In genomic region chr20:25280574-25281535, GRCh38 we compare ENCODE assay signal across 12 cellular contexts. TPM values are rescaled to one million over a fixed set of nuclear protein-coding genes. Genes with fewer than 3 reads are reported as not detected.
DNase-seq lines count a peak whose midpoint lies in the region; ATAC-seq and TF ChIP-seq lines count a peak whose summit lies in the region.
"Had no signal": no experiment of that assay in that cellular context is flagged by ENCODE, and none has a peak within 500 bp of the region (broad histone marks: within the 10 kb centered on the region; RNA-seq: fewer than 3 reads in every experiment).

No MANE protein-coding gene starts in this region.

- H3K27ac ChIP-seq in dorsolateral prefrontal cortex: peak overlapping the region in 2 of 59 donors; percentile 2 to 66
- H3K27ac ChIP-seq in upper lobe of right lung: no peak overlapping the region
- H3K27ac ChIP-seq: tibial nerve had no signal

- H3K27ac Mint-ChIP-seq in activated naive CD4-positive, alpha-beta T cell treated with anti-CD3 and anti-CD28 coated beads, Interleukin-2, amount 10 ng/mL, durations not matched to agents 7 days and 5 days: peak overlapping the region; percentile 58
- H3K27ac Mint-ChIP-seq: natural killer cell treated with Interleukin-12 subunit alpha and Interleukin-12 subunit beta and Interleukin-15 and Interleukin-18, amount 100 ng/mL, for 72 hours had no signal

- H3K4me3 Mint-ChIP-seq in activated naive CD4-positive, alpha-beta T cell treated with anti-CD3 and anti-CD28 coated beads, Interleukin-2, amount 10 ng/mL, durations not matched to agents 7 days and 5 days: no peak overlapping the region
- H3K4me3 Mint-ChIP-seq: natural killer cell treated with Interleukin-12 subunit alpha and Interleukin-12 subunit beta and Interleukin-15 and Interleukin-18, amount 100 ng/mL, for 72 hours had no signal

- intact Hi-C loops in dorsolateral prefrontal cortex (cut with DNase I) (no loop called here), mucosa of descending colon (cut with DNase I, micrococcal nuclease) (no loop called here), upper lobe of right lung (cut with DNase I) (no loop called here)

- TF ChIP-seq CTCF in dorsolateral prefrontal cortex (IDR thresholded peaks at IDR 0.05 in 54 of 56, conservative IDR thresholded peaks at IDR 0.05 in 2 of 56; ENCODE audit: low read depth in 1 of 56, partially characterized antibody in 56 of 56) (no peak), mucosa of descending colon (IDR thresholded peaks at IDR 0.05) (no peak), upper lobe of right lung (IDR thresholded peaks at IDR 0.05) (no peak)

- ATAC-seq in mucosa of descending colon (no peak), upper lobe of right lung (no peak)
- ATAC-seq: natural killer cell treated with Interleukin-12 subunit alpha and Interleukin-12 subunit beta and Interleukin-15 and Interleukin-18, amount 100 ng/mL, for 72 hours had no signal

- peaks cover 7% of the 10 kb centered on the region for H3K36me3 ChIP-seq in mucosa of descending colon (ENCODE audit: low read depth)
- H3K36me3 ChIP-seq in upper lobe of right lung: peaks cover 91% of the 10 kb centered on the region

- H3K27me3 Mint-ChIP-seq in activated naive CD4-positive, alpha-beta T cell treated with anti-CD3 and anti-CD28 coated beads, Interleukin-2, amount 10 ng/mL, durations not matched to agents 7 days and 5 days: no peaks in the 10 kb centered on the region
- H3K27me3 Mint-ChIP-seq: natural killer cell treated with Interleukin-12 subunit alpha and Interleukin-12 subunit beta and Interleukin-15 and Interleukin-18, amount 100 ng/mL, for 72 hours had no signal

- H3K36me3 Mint-ChIP-seq in activated naive CD4-positive, alpha-beta T cell treated with anti-CD3 and anti-CD28 coated beads, Interleukin-2, amount 10 ng/mL, durations not matched to agents 7 days and 5 days: peaks cover 18% of the 10 kb centered on the region

- H3K4me1 ChIP-seq in mucosa of descending colon (ENCODE audit: low read depth) (no peaks in the 10 kb centered on the region), upper lobe of right lung (no peaks in the 10 kb centered on the region)
- H3K4me1 ChIP-seq: tibial nerve had no signal

- peak; percentile 18 for DNase-seq in activated naive CD4-positive, alpha-beta T cell treated with anti-CD3 and anti-CD28 coated beads, Interleukin-2, amount 10 ng/mL, durations not matched to agents 7 days and 5 days
- DNase-seq in activated naive CD4-positive, alpha-beta T cell (lab: John Stamatoyannopoulos, UW): no peak
- DNase-seq in dorsolateral prefrontal cortex (peak in 9 of 10 donors; percentile 1 to 41 (median 15)), mucosa of descending colon (peak in 2 of 3 donors; percentile 24 to 49), upper lobe of right lung (peak; percentile 52), HPDE6-E6E7 (ENCODE audit: extremely low spot score) (no peak), DMS153 (lab: John Stamatoyannopoulos, UW) (no peak)
- no peak for DNase-seq in activated CD4-positive, alpha-beta T cell treated with anti-CD3 and anti-CD28 coated beads, Interleukin-2, amount 50 U/mL, for 1 hour
- DNase-seq: ACHN; effector memory CD4-positive, alpha-beta T cell had no signal

- peaks cover 13% of the 10 kb centered on the region for H3K4me1 Mint-ChIP-seq in activated naive CD4-positive, alpha-beta T cell treated with anti-CD3 and anti-CD28 coated beads, Interleukin-2, amount 10 ng/mL, durations not matched to agents 7 days and 5 days

- H3K4me3 ChIP-seq in dorsolateral prefrontal cortex (no peak overlapping the region), mucosa of descending colon (no peak overlapping the region), upper lobe of right lung (no peak overlapping the region)
- H3K4me3 ChIP-seq: tibial nerve had no signal

- H3K27me3 ChIP-seq in dorsolateral prefrontal cortex: no peaks in the 10 kb centered on the region
- no peaks in the 10 kb centered on the region for H3K27me3 ChIP-seq in upper lobe of right lung
- H3K27me3 ChIP-seq: tibial nerve had no signal

- CTCF ChIA-PET in activated naive CD4-positive, alpha-beta T cell treated with anti-CD3 and anti-CD28 coated beads, Interleukin-2, amount 10 ng/mL, durations not matched to agents 7 days and 5 days (lab: Charles Lee): interaction anchor here (1.7 kb wide), 1 partner anchor 15 kb away, joined by 7 read pairs; no protein-coding TSS in a partner anchor

- H3K9me3 ChIP-seq in mucosa of descending colon (no peaks in the 10 kb centered on the region), upper lobe of right lung (no peaks in the 10 kb centered on the region)
- H3K9me3 ChIP-seq: tibial nerve had no signal

- no peaks in the 10 kb centered on the region for H3K9me3 Mint-ChIP-seq in activated naive CD4-positive, alpha-beta T cell treated with anti-CD3 and anti-CD28 coated beads, Interleukin-2, amount 10 ng/mL, durations not matched to agents 7 days and 5 days
- H3K9me3 Mint-ChIP-seq: natural killer cell treated with Interleukin-12 subunit alpha and Interleukin-12 subunit beta and Interleukin-15 and Interleukin-18, amount 100 ng/mL, for 72 hours had no signal

RNA-seq across cellular contexts. Expression of gene PYGB, which starts 33.0 kb away (rescaled TPM):
- total RNA-seq in dorsolateral prefrontal cortex (100 to 1,000 TPM in 116 of 120 experiments, 10 to 100 TPM in 4; 83.2 to 226 (median 146) TPM), mucosa of descending colon (100 to 1,000 TPM; 247 to 252 (median 247) TPM), upper lobe of right lung (61.1 TPM)

Comparison
In these comparisons a context has a peak if more than half of its experiments do, and no peak if none do; other contexts are left out.
1. DNase-seq: peak in activated naive CD4-positive, alpha-beta T cell treated with anti-CD3 and anti-CD28 coated beads, Interleukin-2, amount 10 ng/mL, durations not matched to agents 7 days and 5 days (single experiment), dorsolateral prefrontal cortex (9 of 10), mucosa of descending colon (2 of 3) and upper lobe of right lung (single experiment); none in activated naive CD4-positive, alpha-beta T cell (0 of 4), activated CD4-positive, alpha-beta T cell treated with anti-CD3 and anti-CD28 coated beads, Interleukin-2, amount 50 U/mL, for 1 hour (single experiment), HPDE6-E6E7 (single experiment) and DMS153 (single experiment).